In genomic region chr12:107649615-107650014, GRCh38 we compare ENCODE assay signal across 31 cellular contexts.
"Had no signal": no experiment of that assay in that cellular context is flagged by ENCODE, and none has a peak within 500 bp of the region (broad histone marks: within the 10 kb centered on the region; RNA-seq: fewer than 3 reads in every experiment).

No MANE protein-coding gene starts in this region.

- H3K9ac ChIP-seq: SK-N-SH had no signal

- H3K36me3 ChIP-seq: cardiac muscle cell, lower lobe of right lung, ovary, sigmoid colon, stomach, tibial nerve had no signal

- H3K4me3 ChIP-seq: body of pancreas, cardiac muscle cell, coronary artery, lower lobe of right lung, ovary, sigmoid colon, stomach, suprapubic skin, tibial nerve had no signal

- H3K9me3 ChIP-seq: body of pancreas, lower lobe of right lung, ovary, sigmoid colon, SK-N-SH, stomach, suprapubic skin, tibial nerve had no signal

- H3K27me3 ChIP-seq: body of pancreas, cardiac muscle cell, ovary, sigmoid colon, suprapubic skin, tibial nerve had no signal

- DNase-seq: activated CD4-positive, alpha-beta memory T cell treated with anti-CD3 and anti-CD28 coated beads for 36 hours; activated CD4-positive, alpha-beta T cell treated with anti-CD3 and anti-CD28 coated beads, Interleukin-2, amount 10 ng/mL, durations not matched to agents 24 days and 14 days; activated CD4-positive, CD25-positive, alpha-beta regulatory T cell treated with anti-CD3 and anti-CD28 coated beads, Interleukin-2, amount 50 U/mL, for 72 hours; activated CD8-positive, alpha-beta memory T cell treated with anti-CD3 and anti-CD28 coated beads, Interleukin-2, amount 50 U/mL, for 48 hours; activated gamma-delta T cell treated with Interleukin-2 at 50 U/mL for 16 hours; activated T-cell treated with anti-CD3 and anti-CD28 coated beads, Interleukin-2, amount 50 U/mL, for 24 hours; body of pancreas; effector memory CD8-positive, alpha-beta T cell; foreskin fibroblast; lower lobe of right lung; naive B cell; ovary; retina; sigmoid colon; SK-N-SH; small intestine; stimulated activated CD4-positive, alpha-beta T cell treated with anti-CD3 and anti-CD28 coated beads, Interleukin-4, amount 100 ng/mL, for 4 hours; stimulated activated CD8-positive, alpha-beta memory T cell treated with anti-CD3 and anti-CD28 coated beads, Interleukin-4, amount 100 ng/mL, for 48 hours; stomach; SW 1271; T-helper 17 cell; T1000 had no signal

- H3K4me1 ChIP-seq: body of pancreas, lower lobe of right lung, stomach, suprapubic skin had no signal

- H3K4me2 ChIP-seq: SK-N-SH had no signal

- H3K4me3 Mint-ChIP-seq: activated CD4-positive, alpha-beta memory T cell treated with anti-CD3 and anti-CD28 coated beads for 36 hours; activated CD4-positive, alpha-beta T cell treated with anti-CD3 and anti-CD28 coated beads, Interleukin-2, amount 10 ng/mL, durations not matched to agents 24 days and 14 days; activated T-cell treated with anti-CD3 and anti-CD28 coated beads, Interleukin-2, amount 50 U/mL, for 24 hours; activated T-helper 17 cell treated with anti-CD3 and anti-CD28 coated beads, Interleukin-2, amount 50 U/mL, for 72 hours; effector memory CD8-positive, alpha-beta T cell; naive B cell; stimulated activated memory B cell treated with anti-CD40 and anti-IgM and Interleukin-4, amounts not matched to agents 10 μg/mL and 1 μg/mL and 100 μg/mL, for 72 hours; T-helper 17 cell had no signal

- H3K27me3 Mint-ChIP-seq: activated CD4-positive, alpha-beta memory T cell treated with anti-CD3 and anti-CD28 coated beads for 36 hours; activated CD4-positive, alpha-beta T cell treated with anti-CD3 and anti-CD28 coated beads, Interleukin-2, amount 10 ng/mL, durations not matched to agents 24 days and 14 days; activated T-cell treated with anti-CD3 and anti-CD28 coated beads, Interleukin-2, amount 50 U/mL, for 24 hours; activated T-helper 17 cell treated with anti-CD3 and anti-CD28 coated beads, Interleukin-2, amount 50 U/mL, for 72 hours; effector memory CD8-positive, alpha-beta T cell; naive B cell; T-helper 17 cell had no signal

- FAIRE-seq: small intestine had no signal

- H3K36me3 Mint-ChIP-seq: activated CD4-positive, alpha-beta memory T cell treated with anti-CD3 and anti-CD28 coated beads for 36 hours; activated naive CD4-positive, alpha-beta T cell treated with anti-CD3 and anti-CD28 coated beads, Interleukin-2, amount 50 U/mL, for 72 hours; naive B cell; stimulated activated memory B cell treated with anti-CD40 and anti-IgM and Interleukin-4, amounts not matched to agents 10 μg/mL and 1 μg/mL and 100 μg/mL, for 72 hours had no signal

- H3K9me3 Mint-ChIP-seq: activated CD4-positive, alpha-beta memory T cell treated with anti-CD3 and anti-CD28 coated beads for 36 hours; activated CD4-positive, alpha-beta T cell treated with anti-CD3 and anti-CD28 coated beads, Interleukin-2, amount 10 ng/mL, durations not matched to agents 24 days and 14 days; activated naive CD4-positive, alpha-beta T cell treated with anti-CD3 and anti-CD28 coated beads, Interleukin-2, amount 50 U/mL, for 72 hours; activated T-cell treated with anti-CD3 and anti-CD28 coated beads, Interleukin-2, amount 50 U/mL, for 24 hours; activated T-helper 17 cell treated with anti-CD3 and anti-CD28 coated beads, Interleukin-2, amount 50 U/mL, for 72 hours; effector memory CD8-positive, alpha-beta T cell; naive B cell; stimulated activated memory B cell treated with anti-CD40 and anti-IgM and Interleukin-4, amounts not matched to agents 10 μg/mL and 1 μg/mL and 100 μg/mL, for 72 hours had no signal

- H3K27ac Mint-ChIP-seq: activated CD4-positive, alpha-beta memory T cell treated with anti-CD3 and anti-CD28 coated beads for 36 hours; activated CD4-positive, alpha-beta T cell treated with anti-CD3 and anti-CD28 coated beads, Interleukin-2, amount 10 ng/mL, durations not matched to agents 24 days and 14 days; activated T-cell treated with anti-CD3 and anti-CD28 coated beads, Interleukin-2, amount 50 U/mL, for 24 hours; activated T-helper 17 cell treated with anti-CD3 and anti-CD28 coated beads, Interleukin-2, amount 50 U/mL, for 72 hours; effector memory CD8-positive, alpha-beta T cell; naive B cell; progenitor cell of endocrine pancreas; stimulated activated memory B cell treated with anti-CD40 and anti-IgM and Interleukin-4, amounts not matched to agents 10 μg/mL and 1 μg/mL and 100 μg/mL, for 72 hours; T-helper 17 cell had no signal

- H3K4me1 Mint-ChIP-seq: activated T-helper 17 cell treated with anti-CD3 and anti-CD28 coated beads, Interleukin-2, amount 50 U/mL, for 72 hours; naive B cell; stimulated activated memory B cell treated with anti-CD40 and anti-IgM and Interleukin-4, amounts not matched to agents 10 μg/mL and 1 μg/mL and 100 μg/mL, for 72 hours had no signal

- ATAC-seq: activated naive CD4-positive, alpha-beta T cell treated with anti-CD3 and anti-CD28 coated beads, Interleukin-2, amount 50 U/mL, for 72 hours; activated T-helper 17 cell treated with anti-CD3 and anti-CD28 coated beads, Interleukin-2, amount 50 U/mL, for 72 hours; body of pancreas; effector memory CD8-positive, alpha-beta T cell; left lobe of liver; lower lobe of right lung; stimulated activated memory B cell treated with anti-CD40 and anti-IgM and Interleukin-4, amounts not matched to agents 10 μg/mL and 1 μg/mL and 100 μg/mL, for 72 hours; T-helper 17 cell had no signal

- H3K27ac ChIP-seq: body of pancreas, cardiac muscle cell, coronary artery, lower lobe of right lung, ovary, sigmoid colon, stomach, suprapubic skin, tibial nerve had no signal
